ENCODE assay signal across 10 cellular contexts in the genomic region with DNA sequence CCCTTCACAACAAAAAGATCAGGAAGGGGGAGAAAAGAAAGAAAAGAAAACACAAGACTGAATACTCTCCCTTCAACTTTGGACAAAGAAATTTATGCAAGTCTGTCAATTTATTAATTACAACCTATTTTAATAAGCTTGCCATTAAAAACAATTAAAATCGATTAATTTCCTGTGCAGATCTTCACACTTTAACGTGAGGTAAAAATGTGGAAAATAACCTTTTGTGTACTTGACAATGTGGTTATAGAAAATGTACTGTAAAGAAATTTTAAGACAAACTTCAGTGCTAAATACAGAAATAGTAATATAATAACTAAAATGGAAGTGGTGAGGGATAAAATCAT. TPM values are rescaled to one million over a fixed set of nuclear protein-coding genes. Genes with fewer than 3 reads are reported as not detected.
DNase-seq lines count a peak whose midpoint lies in the region; ATAC-seq and TF ChIP-seq lines count a peak whose summit lies in the region.
"Had no signal": no experiment of that assay in that cellular context is flagged by ENCODE, and none has a peak within 500 bp of the region (broad histone marks: within the 10 kb centered on the region; RNA-seq: fewer than 3 reads in every experiment).

No MANE protein-coding gene starts in this region.

- TF ChIP-seq CTCF in stomach (IDR thresholded peaks at IDR 0.05) = no peak

- no peak for DNase-seq in activated naive CD4-positive, alpha-beta T cell treated with anti-CD3 and anti-CD28 coated beads for 36 hours
- no peak for DNase-seq in activated naive CD4-positive, alpha-beta T cell (lab: John Stamatoyannopoulos, UW)
- no peak for DNase-seq in activated CD4-positive, alpha-beta memory T cell treated with anti-CD3 and anti-CD28 coated beads for 36 hours
- DNase-seq in stomach = no peak
- DNase-seq in putamen (ENCODE audit: low spot score) = no peak
- DNase-seq: NCI-H1417 treated with DMSO at 0.1 percent for 48 hours had no signal

- POLR2A ChIA-PET in activated CD4-positive, alpha-beta memory T cell treated with anti-CD3 and anti-CD28 coated beads for 36 hours (lab: Charles Lee) = interaction anchor here (1.2 to 1.4 kb wide), 2 partner anchors 44 to 59 kb away, joined by 4 to 6 read pairs; a partner anchor contains a TSS

- H3K4me3 Mint-ChIP-seq in activated naive CD4-positive, alpha-beta T cell treated with anti-CD3 and anti-CD28 coated beads for 36 hours = peak overlapping the region; percentile 98
- peak overlapping the region; percentile 96 for H3K4me3 Mint-ChIP-seq in activated CD4-positive, alpha-beta memory T cell treated with anti-CD3 and anti-CD28 coated beads for 36 hours

- H3K4me1 Mint-ChIP-seq in activated naive CD4-positive, alpha-beta T cell treated with anti-CD3 and anti-CD28 coated beads for 36 hours (ENCODE audit: low read depth) = peaks cover 15% of the 10 kb centered on the region
- peaks cover 21% of the 10 kb centered on the region for H3K4me1 Mint-ChIP-seq in activated CD4-positive, alpha-beta memory T cell treated with anti-CD3 and anti-CD28 coated beads for 36 hours (ENCODE audit: low read depth)

- CTCF ChIA-PET in activated naive CD4-positive, alpha-beta T cell treated with anti-CD3 and anti-CD28 coated beads for 36 hours (lab: Charles Lee) = interaction anchor here (0.6 to 5.9 kb wide), 29 partner anchors 13 to 511 kb away, joined by 3 to 60 read pairs (median 4); a partner anchor contains a TSS
- CTCF ChIA-PET in activated CD4-positive, alpha-beta memory T cell treated with anti-CD3 and anti-CD28 coated beads for 36 hours (lab: Charles Lee) = interaction anchor here (0.6 to 6.7 kb wide), 36 partner anchors 8 to 1160 kb away, joined by 3 to 85 read pairs (median 3); a partner anchor contains a TSS

- peaks cover 8% of the 10 kb centered on the region for H3K36me3 Mint-ChIP-seq in activated naive CD4-positive, alpha-beta T cell treated with anti-CD3 and anti-CD28 coated beads for 36 hours (ENCODE audit: low read depth)
- peaks cover 5% of the 10 kb centered on the region for H3K36me3 Mint-ChIP-seq in activated CD4-positive, alpha-beta memory T cell treated with anti-CD3 and anti-CD28 coated beads for 36 hours

- H3K36me3 ChIP-seq in iPS-20b (ENCODE audit: insufficient read depth, low read depth, low read length) (no peaks in the 10 kb centered on the region), stomach (no peaks in the 10 kb centered on the region)
- H3K36me3 ChIP-seq: adrenal gland had no signal

- no peak overlapping the region for H3K9ac ChIP-seq in iPS-20b (ENCODE audit: low read depth, low read length)

- no peak for TF ChIP-seq EP300 in stomach (IDR thresholded peaks at IDR 0.05)

- peaks cover 41% of the 10 kb centered on the region for H3K27me3 ChIP-seq in iPS-20b (ENCODE audit: insufficient read depth, low read length)
- H3K27me3 ChIP-seq in stomach = no peaks in the 10 kb centered on the region
- H3K27me3 ChIP-seq: adrenal gland had no signal

- H3K27ac Mint-ChIP-seq in activated naive CD4-positive, alpha-beta T cell treated with anti-CD3 and anti-CD28 coated beads for 36 hours = no peak overlapping the region
- H3K27ac Mint-ChIP-seq in activated CD4-positive, alpha-beta memory T cell treated with anti-CD3 and anti-CD28 coated beads for 36 hours = no peak overlapping the region

- intact Hi-C loops in activated naive CD4-positive, alpha-beta T cell treated with anti-CD3 and anti-CD28 coated beads for 36 hours (cut with micrococcal nuclease) = loop anchor here (10.0 kb wide), 1 partner anchor 1130 kb away; no protein-coding TSS in a partner anchor
- intact Hi-C loops in activated CD4-positive, alpha-beta memory T cell treated with anti-CD3 and anti-CD28 coated beads for 36 hours (cut with micrococcal nuclease) = no loop called here
- intact Hi-C loops in stomach (cut with DNase I; ENCODE audit: low total_unique reads) = no loop called here

- ATAC-seq in GM18858 (IDR thresholded peaks at IDR 0.05; ENCODE audit: unreplicated experiment) (no peak), HG03442 (IDR thresholded peaks at IDR 0.05; ENCODE audit: unreplicated experiment) (no peak)

- TF ChIP-seq POLR2A in stomach (IDR thresholded peaks at IDR 0.05) = no peak

- 52 to 72% (median 56%) methylated on average over 2 of the region's 2 CpGs for WGBS in stomach, 5 donors

- no peaks in the 10 kb centered on the region for H3K27me3 Mint-ChIP-seq in activated naive CD4-positive, alpha-beta T cell treated with anti-CD3 and anti-CD28 coated beads for 36 hours (ENCODE audit: low read depth)
- peaks cover 2% of the 10 kb centered on the region for H3K27me3 Mint-ChIP-seq in activated CD4-positive, alpha-beta memory T cell treated with anti-CD3 and anti-CD28 coated beads for 36 hours

- H3K27ac ChIP-seq in iPS-20b (ENCODE audit: low read length) (no peak overlapping the region), stomach (no peak overlapping the region)
- H3K27ac ChIP-seq: adrenal gland had no signal

- H3K4me3 ChIP-seq in iPS-20b (ENCODE audit: low read length) (peak overlapping the region; percentile 77; the same call in 1 of the 2 replicates), stomach (peak overlapping the region in 3 of 4 donors; percentile 89 to 98 (median 91))

- H3K9me3 Mint-ChIP-seq in activated naive CD4-positive, alpha-beta T cell treated with anti-CD3 and anti-CD28 coated beads for 36 hours = no peaks in the 10 kb centered on the region
- H3K9me3 Mint-ChIP-seq in activated CD4-positive, alpha-beta memory T cell treated with anti-CD3 and anti-CD28 coated beads for 36 hours = no peaks in the 10 kb centered on the region

- H3K4me1 ChIP-seq in iPS-20b (ENCODE audit: insufficient read depth, low read length) = peaks cover 5% of the 10 kb centered on the region
- H3K4me1 ChIP-seq in stomach = peaks cover 0 to 27% (median 20%) of the 10 kb centered on the region in 4 donors

- H3K9me3 ChIP-seq in iPS-20b (ENCODE audit: insufficient read depth, low read depth, low read length) (no peaks in the 10 kb centered on the region), stomach (no peaks in the 10 kb centered on the region)
- H3K9me3 ChIP-seq: adrenal gland had no signal

RNA-seq across cellular contexts. Expression of a gene that starts 2.7 kb away (rescaled TPM):
- 10 to 100 TPM; 44.3 to 51.4 TPM for total RNA-seq in activated naive CD4-positive, alpha-beta T cell treated with anti-CD3 and anti-CD28 coated beads for 36 hours
- 10 to 100 TPM; 30.8 to 34.0 TPM for total RNA-seq in activated CD4-positive, alpha-beta memory T cell treated with anti-CD3 and anti-CD28 coated beads for 36 hours
- 10 to 100 TPM in 4 of 5 donors, 1 to 10 TPM in 1; 8.7 to 48.7 (median 25.7) TPM for total RNA-seq in stomach
- polyA plus RNA-seq in stomach = 10 to 100 TPM in 1 of 3 donors, 1 to 10 TPM in 2; 6.5 to 29.5 (median 8.2) TPM

RNA-seq across cellular contexts. Expression of a gene that starts 59.1 kb away (rescaled TPM):
- 10 to 100 TPM; 31.7 to 32.2 TPM for total RNA-seq in activated naive CD4-positive, alpha-beta T cell treated with anti-CD3 and anti-CD28 coated beads for 36 hours
- total RNA-seq in activated CD4-positive, alpha-beta memory T cell treated with anti-CD3 and anti-CD28 coated beads for 36 hours = 10 to 100 TPM; 35.4 to 37.1 TPM
- 100 to 1,000 TPM in 1 of 5 donors, 10 to 100 TPM in 3, 1 to 10 TPM in 1; 9.3 to 212 (median 57.5) TPM for total RNA-seq in stomach
- polyA plus RNA-seq in stomach = 1 to 10 TPM; 5.6 to 7.9 (median 5.8) TPM
